17 cellular contexts compared by ENCODE assay signal in genomic region chr10:102764340-102765257, GRCh38. TPM values are rescaled to one million over a fixed set of nuclear protein-coding genes. Genes with fewer than 3 reads are reported as not detected.
DNase-seq lines count a peak whose midpoint lies in the region; ATAC-seq and TF ChIP-seq lines count a peak whose summit lies in the region.
"Had no signal": no experiment of that assay in that cellular context is flagged by ENCODE, and none has a peak within 500 bp of the region (broad histone marks: within the 10 kb centered on the region; RNA-seq: fewer than 3 reads in every experiment).

No MANE protein-coding gene starts in this region.

- POLR2A ChIA-PET in BJ (lab: Charles Lee) = interaction anchor here (1.1 kb wide), 1 partner anchor 13 kb away, joined by 3 read pairs; no protein-coding TSS in a partner anchor

- no peak overlapping the region for H3K4me3 Mint-ChIP-seq in activated CD8-positive, alpha-beta memory T cell treated with anti-CD3 and anti-CD28 coated beads, Interleukin-2, amount 10 ng/mL, durations not matched to agents 7 days and 5 days
- H3K4me3 Mint-ChIP-seq: stimulated activated memory B cell treated with anti-CD40 and anti-IgM and Interleukin-4, amounts not matched to agents 10 μg/mL and 1 μg/mL and 100 μg/mL, for 72 hours had no signal

- TF ChIP-seq RAD21 in Ishikawa (IDR thresholded peaks at IDR 0.05; ENCODE audit: low read depth) = no peak

- no peak overlapping the region for H3K27ac Mint-ChIP-seq in activated CD8-positive, alpha-beta memory T cell treated with anti-CD3 and anti-CD28 coated beads, Interleukin-2, amount 10 ng/mL, durations not matched to agents 7 days and 5 days
- H3K27ac Mint-ChIP-seq: stimulated activated memory B cell treated with anti-CD40 and anti-IgM and Interleukin-4, amounts not matched to agents 10 μg/mL and 1 μg/mL and 100 μg/mL, for 72 hours had no signal

- ATAC-seq in activated CD8-positive, alpha-beta memory T cell treated with anti-CD3 and anti-CD28 coated beads, Interleukin-2, amount 10 ng/mL, durations not matched to agents 7 days and 5 days = no peak
- ATAC-seq in GM19023 (IDR thresholded peaks at IDR 0.05; ENCODE audit: unreplicated experiment) = no peak
- ATAC-seq: left lobe of liver; stimulated activated memory B cell treated with anti-CD40 and anti-IgM and Interleukin-4, amounts not matched to agents 10 μg/mL and 1 μg/mL and 100 μg/mL, for 72 hours had no signal

- H3K36me3 ChIP-seq in BJ (ENCODE audit: control insufficient read depth, insufficient read depth, low read length) = no peaks in the 10 kb centered on the region
- peaks cover 8% of the 10 kb centered on the region for H3K36me3 ChIP-seq in neutrophil
- H3K36me3 ChIP-seq: BE2C had no signal

- no peak overlapping the region for H3K4me3 ChIP-seq in BJ (ENCODE audit: low read depth, low read length)
- no peak overlapping the region for H3K4me3 ChIP-seq in neutrophil (ENCODE audit: low read depth in 1 of 2, low read length in 1 of 2)

- CTCF ChIA-PET in BJ (lab: Yijun Ruan, JAX) = interaction anchor here (0.7 to 2.4 kb wide), 3 partner anchors 10 to 12 kb away, joined by 3 to 7 read pairs (median 5); no protein-coding TSS in a partner anchor
- CTCF ChIA-PET in activated CD8-positive, alpha-beta memory T cell treated with anti-CD3 and anti-CD28 coated beads, Interleukin-2, amount 10 ng/mL, durations not matched to agents 7 days and 5 days (lab: Charles Lee) = interaction anchor here (0.9 kb wide), 1 partner anchor 13 kb away, joined by 3 read pairs; no protein-coding TSS in a partner anchor

- H3K27me3 Mint-ChIP-seq in activated CD8-positive, alpha-beta memory T cell treated with anti-CD3 and anti-CD28 coated beads, Interleukin-2, amount 10 ng/mL, durations not matched to agents 7 days and 5 days = no peaks in the 10 kb centered on the region
- H3K27me3 Mint-ChIP-seq: stimulated activated memory B cell treated with anti-CD40 and anti-IgM and Interleukin-4, amounts not matched to agents 10 μg/mL and 1 μg/mL and 100 μg/mL, for 72 hours had no signal

- peaks cover 9 to 13% of the 10 kb centered on the region in 2 experiments for H3K4me1 ChIP-seq in neutrophil (ENCODE audit: control insufficient read depth in 1 of 2, insufficient read depth in 1 of 2, low read depth in 1 of 2, low read length in 1 of 2)
- H3K4me1 ChIP-seq: BE2C had no signal

- H3K27me3 ChIP-seq in BJ (ENCODE audit: control insufficient read depth, insufficient read depth, low read length) (no peaks in the 10 kb centered on the region), neutrophil (no peaks in the 10 kb centered on the region)
- H3K27me3 ChIP-seq: BE2C had no signal

- no peak for TF ChIP-seq EP300 in Ishikawa (IDR thresholded peaks at IDR 0.05; ENCODE audit: borderline replicate concordance)

- DNase-seq in BJ (ENCODE audit: low read depth) = peak; percentile 81
- no peak for DNase-seq in epithelial cell of prostate (ENCODE audit: low read depth, low spot score)
- no peak for DNase-seq in NCI-H2107 treated with DMSO at 0.1 percent for 48 hours (lab: John Stamatoyannopoulos, UW; ENCODE audit: unreplicated experiment)
- DNase-seq in activated CD4-positive, CD25-positive, alpha-beta regulatory T cell (lab: John Stamatoyannopoulos, UW) = no peak
- no peak for DNase-seq in activated CD8-positive, alpha-beta memory T cell treated with anti-CD3 and anti-CD28 coated beads, Interleukin-2, amount 10 ng/mL, durations not matched to agents 7 days and 5 days
- DNase-seq: activated CD4-positive, alpha-beta T cell treated with anti-CD3 and anti-CD28 coated beads for 1 hour; activated effector memory CD4-positive, alpha-beta T cell treated with Interleukin-2 at 50 U/mL for 16 hours; BE2C; NCI-H2107; nucleus accumbens; stimulated activated CD4-positive, alpha-beta T cell treated with anti-CD3 and anti-CD28 coated beads, Interleukin-2, amount 100 ng/mL, for 24 hours; SW 1271 had no signal

- H3K9me3 ChIP-seq in neutrophil = no peaks in the 10 kb centered on the region
- H3K9me3 ChIP-seq: BE2C had no signal

- no peaks in the 10 kb centered on the region for H3K9me3 Mint-ChIP-seq in activated CD8-positive, alpha-beta memory T cell treated with anti-CD3 and anti-CD28 coated beads, Interleukin-2, amount 10 ng/mL, durations not matched to agents 7 days and 5 days (ENCODE audit: low read depth)
- H3K9me3 Mint-ChIP-seq: stimulated activated memory B cell treated with anti-CD40 and anti-IgM and Interleukin-4, amounts not matched to agents 10 μg/mL and 1 μg/mL and 100 μg/mL, for 72 hours had no signal

- H3K27ac ChIP-seq in epithelial cell of prostate = peak overlapping the region; percentile 40
- H3K27ac ChIP-seq in neutrophil = peak overlapping the region; percentile 24

- no peak for TF ChIP-seq CTCF in BJ (IDR thresholded peaks at IDR 0.05; ENCODE audit: insufficient read depth, low read depth, low read length)
- no peak for TF ChIP-seq CTCF in neutrophil (IDR thresholded peaks at IDR 0.05)

- peaks cover 19% of the 10 kb centered on the region for H3K4me1 Mint-ChIP-seq in activated CD8-positive, alpha-beta memory T cell treated with anti-CD3 and anti-CD28 coated beads, Interleukin-2, amount 10 ng/mL, durations not matched to agents 7 days and 5 days

- H3K36me3 Mint-ChIP-seq in activated CD8-positive, alpha-beta memory T cell treated with anti-CD3 and anti-CD28 coated beads, Interleukin-2, amount 10 ng/mL, durations not matched to agents 7 days and 5 days = peaks cover 14% of the 10 kb centered on the region

TF ChIP-seq in Ishikawa, 13 proteins besides CTCF, POLR2A, EP300 and RAD21:
- TF ChIP-seq YY1 (IDR thresholded peaks at IDR 0.05; ENCODE audit: low read depth) = 0 out of 2 replicates have a peak, but pooled peaks have one; percentile 45
- TF ChIP-seq TAF1 (IDR thresholded peaks at IDR 0.05; ENCODE audit: low read depth) = no peak
- TF ChIP-seq MAX (IDR thresholded peaks at IDR 0.05) = no peak
- TF ChIP-seq TCF12 (IDR thresholded peaks at IDR 0.05; ENCODE audit: low read depth) = no peak
- TF ChIP-seq CEBPB (IDR thresholded peaks at IDR 0.05) = no peak
- no peak for TF ChIP-seq USF1 (IDR thresholded peaks at IDR 0.05)

RNA-seq across cellular contexts. Expression of gene WBP1L, which starts 20.9 kb away (rescaled TPM):
- polyA plus RNA-seq in BJ (2011; rRNA removed) = 45.3 and 52.4 TPM in 2 replicates
- 45.2 and 70.0 TPM in 2 replicates for polyA minus RNA-seq in BJ (2011; rRNA and poly(A)+ RNA removed)
- 10 to 100 TPM; 23.9 to 24.6 TPM for total RNA-seq in activated CD8-positive, alpha-beta memory T cell treated with anti-CD3 and anti-CD28 coated beads, Interleukin-2, amount 10 ng/mL, durations not matched to agents 7 days and 5 days

RNA-seq across cellular contexts. Expression of gene SFXN2, which starts 50.2 kb away (rescaled TPM):
- 4.3 and 5.6 TPM in 2 replicates for polyA plus RNA-seq in BJ (2011; rRNA removed)
- polyA minus RNA-seq in BJ (2011; rRNA and poly(A)+ RNA removed) = 4.9 and 11.6 TPM in 2 replicates
- 10 to 100 TPM; 22.1 to 30.1 TPM for total RNA-seq in activated CD8-positive, alpha-beta memory T cell treated with anti-CD3 and anti-CD28 coated beads, Interleukin-2, amount 10 ng/mL, durations not matched to agents 7 days and 5 days

RNA-seq across cellular contexts. Expression of gene ARL3, which starts 50.4 kb away (rescaled TPM):
- polyA plus RNA-seq in BJ (2011; rRNA removed) = 8.1 and 10.8 TPM in 2 replicates
- polyA minus RNA-seq in BJ (2011; rRNA and poly(A)+ RNA removed) = 1.9 TPM in 2 replicates
- total RNA-seq in activated CD8-positive, alpha-beta memory T cell treated with anti-CD3 and anti-CD28 coated beads, Interleukin-2, amount 10 ng/mL, durations not matched to agents 7 days and 5 days = 1 to 10 TPM; 7.2 to 9.7 TPM
